Comparison of ENCODE assay signal across 20 cellular contexts in genomic region chr4:179927473-179927872, GRCh38.
"Had no signal": no experiment of that assay in that cellular context is flagged by ENCODE, and none has a peak within 500 bp of the region (broad histone marks: within the 10 kb centered on the region; RNA-seq: fewer than 3 reads in every experiment).

No MANE protein-coding gene starts in this region.

- DNase-seq: activated B cell treated with CpG ODN at 0.5 μM for 24 hours; activated CD4-positive, alpha-beta memory T cell treated with anti-CD3 and anti-CD28 coated beads for 36 hours; activated CD4-positive, alpha-beta T cell treated with anti-CD3 and anti-CD28 coated beads for 4 hours; activated gamma-delta T cell treated with Interleukin-2 at 50 U/mL for 16 hours; activated T-cell treated with anti-CD3 and anti-CD28 coated beads for 4 hours; adrenal gland; cortex of kidney; effector CD8-positive, alpha-beta T cell; heart right ventricle; left lung; posterior cingulate gyrus; stimulated activated CD4-positive, alpha-beta T cell treated with anti-CD3 and anti-CD28 coated beads, Interleukin-1b, Interleukin-23, amount 100 ng/mL, for 48 hours; stimulated activated naive CD8-positive, alpha-beta T cell treated with anti-CD3 and anti-CD28 coated beads, Interleukin-15, Interleukin-2, amounts not matched to agents 100 U/mL and 50 U/mL, for 24 hours; substantia nigra; tibial artery; uterus had no signal

- H3K27ac ChIP-seq: adrenal gland, breast epithelium, gastroesophageal sphincter, heart right ventricle, left lung, tibial artery, uterus had no signal

- ATAC-seq: activated naive CD4-positive, alpha-beta T cell treated with anti-CD3 and anti-CD28 coated beads, Interleukin-2, amount 50 U/mL, for 72 hours; esophagus mucosa; gastroesophageal sphincter; heart right ventricle; left lung; stimulated activated naive CD8-positive, alpha-beta T cell treated with anti-CD3 and anti-CD28 coated beads, Interleukin-15, Interleukin-2, amounts not matched to agents 100 U/mL and 50 U/mL, for 24 hours had no signal

- H3K36me3 ChIP-seq: adrenal gland, breast epithelium, gastroesophageal sphincter, heart right ventricle, left lung, tibial artery, uterus had no signal

- H3K4me3 ChIP-seq: adrenal gland, breast epithelium, gastroesophageal sphincter, heart right ventricle, left lung, tibial artery, uterus had no signal

- H3K9me3 ChIP-seq: adrenal gland, breast epithelium, gastroesophageal sphincter, left lung, tibial artery, uterus had no signal

- H3K4me1 ChIP-seq: adrenal gland, breast epithelium, gastroesophageal sphincter, heart right ventricle, left lung, tibial artery, uterus had no signal

- H3K27me3 ChIP-seq: adrenal gland, breast epithelium, gastroesophageal sphincter, heart right ventricle, left lung, tibial artery, uterus had no signal
